Comparison of ENCODE assay signal across 9 cellular contexts in genomic region chr6:16803294-16804006, GRCh38. TPM values are rescaled to one million over a fixed set of nuclear protein-coding genes. Genes with fewer than 3 reads are reported as not detected.
DNase-seq lines count a peak whose midpoint lies in the region; ATAC-seq and TF ChIP-seq lines count a peak whose summit lies in the region.
"Had no signal": no experiment of that assay in that cellular context is flagged by ENCODE, and none has a peak within 500 bp of the region (broad histone marks: within the 10 kb centered on the region; RNA-seq: fewer than 3 reads in every experiment).

No MANE protein-coding gene starts in this region.

- DNase-seq in BE2C: peak; percentile 83
- peak; percentile 94 for DNase-seq in astrocyte of the hippocampus (ENCODE audit: low read depth, low spot score)
- DNase-seq in heart right ventricle: peak; percentile 34 to 69
- no peak for DNase-seq in GDM1 (lab: John Stamatoyannopoulos, UW)
- no peak for DNase-seq in activated naive CD4-positive, alpha-beta T cell treated with anti-CD3 and anti-CD28 coated beads, Interleukin-2, amount 10 ng/mL, durations not matched to agents 7 days and 5 days
- DNase-seq: NK-92 treated with Interleukin-12 subunit alpha and Interleukin-12 subunit beta, amount 100 ng/mL, for 24 hours had no signal

- H4K20me1 ChIP-seq in neural cell (ENCODE audit: insufficient read depth): no peaks in the 10 kb centered on the region

- H3K27me3 ChIP-seq in BE2C (no peaks in the 10 kb centered on the region), heart right ventricle (no peaks in the 10 kb centered on the region), neural cell (ENCODE audit: insufficient read depth, low read depth, low read length) (no peaks in the 10 kb centered on the region)

- no peaks in the 10 kb centered on the region for H3K9me3 Mint-ChIP-seq in activated naive CD4-positive, alpha-beta T cell treated with anti-CD3 and anti-CD28 coated beads, Interleukin-2, amount 10 ng/mL, durations not matched to agents 7 days and 5 days

- H3K27ac ChIP-seq in heart right ventricle: peak overlapping the region; percentile 12 to 87 (median 81)
- peak overlapping the region; percentile 99 for H3K27ac ChIP-seq in neural cell (ENCODE audit: low read length)

- CTCF ChIA-PET in activated naive CD4-positive, alpha-beta T cell treated with anti-CD3 and anti-CD28 coated beads, Interleukin-2, amount 10 ng/mL, durations not matched to agents 7 days and 5 days (lab: Charles Lee): no interaction called here

- H3K36me3 ChIP-seq in BE2C: no peaks in the 10 kb centered on the region
- H3K36me3 ChIP-seq in heart right ventricle: no peaks in the 10 kb centered on the region
- no peaks in the 10 kb centered on the region for H3K36me3 ChIP-seq in neural cell (ENCODE audit: insufficient read depth, low read length)

- ATAC-seq in heart right ventricle: peak; percentile 80 to 93 (median 90)
- ATAC-seq in GM18858 (IDR thresholded peaks at IDR 0.05; ENCODE audit: unreplicated experiment): no peak
- no peak for ATAC-seq in HG03354 (IDR thresholded peaks at IDR 0.05; ENCODE audit: poor library complexity, severe bottlenecking, unreplicated experiment)

- H3K4me1 ChIP-seq in BE2C: peaks cover 9% of the 10 kb centered on the region
- H3K4me1 ChIP-seq in heart right ventricle: peaks cover 3 to 69% (median 51%) of the 10 kb centered on the region in 9 donors

- TF ChIP-seq RAD21 in neural cell (conservative IDR thresholded peaks at IDR 0.05): peak; percentile 79

- H3F3A ChIP-seq in neural cell (ENCODE audit: insufficient read depth, low read length, poor library complexity, severe bottlenecking): peaks cover 3% of the 10 kb centered on the region

- no peak for TF ChIP-seq EP300 in neural cell (conservative IDR thresholded peaks at IDR 0.05; ENCODE audit: poor library complexity, severe bottlenecking)

- no peaks in the 10 kb centered on the region for H3K4me1 Mint-ChIP-seq in activated naive CD4-positive, alpha-beta T cell treated with anti-CD3 and anti-CD28 coated beads, Interleukin-2, amount 10 ng/mL, durations not matched to agents 7 days and 5 days

- H3K27ac Mint-ChIP-seq in activated naive CD4-positive, alpha-beta T cell treated with anti-CD3 and anti-CD28 coated beads, Interleukin-2, amount 10 ng/mL, durations not matched to agents 7 days and 5 days: no peak overlapping the region

- peak; percentile 15; the same call in 1 of the 2 replicates for TF ChIP-seq CTCF in BE2C (IDR thresholded peaks at IDR 0.05; ENCODE audit: low read depth, low read length)
- peak in 2 of 9 donors; percentile 18 to 23 for TF ChIP-seq CTCF in heart right ventricle (IDR thresholded peaks at IDR 0.05)
- TF ChIP-seq CTCF in neural cell (IDR thresholded peaks at IDR 0.05; ENCODE audit: poor library complexity, severe bottlenecking): peak; percentile 71

- no peak overlapping the region for H3K4me3 Mint-ChIP-seq in activated naive CD4-positive, alpha-beta T cell treated with anti-CD3 and anti-CD28 coated beads, Interleukin-2, amount 10 ng/mL, durations not matched to agents 7 days and 5 days

- H3K36me3 Mint-ChIP-seq in activated naive CD4-positive, alpha-beta T cell treated with anti-CD3 and anti-CD28 coated beads, Interleukin-2, amount 10 ng/mL, durations not matched to agents 7 days and 5 days: no peaks in the 10 kb centered on the region

- intact Hi-C loops in heart right ventricle (cut with DNase I): loop anchor here in 2 of 10 donors (10.0 kb wide), 2 partner anchors 161 to 281 kb away; no protein-coding TSS in a partner anchor

- H3K9ac ChIP-seq in neural cell (ENCODE audit: low read length): peak overlapping the region; percentile 96

- no peaks in the 10 kb centered on the region for H3K9me2 ChIP-seq in neural cell (ENCODE audit: insufficient read depth, low read length)

- peak overlapping the region; percentile 3 for H2AFZ ChIP-seq in neural cell (ENCODE audit: low read depth, low read length)

- WGBS in heart right ventricle, 2 donors: 12 to 28% methylated on average over 21 of the region's 21 CpGs

- no peaks in the 10 kb centered on the region for H3K27me3 Mint-ChIP-seq in activated naive CD4-positive, alpha-beta T cell treated with anti-CD3 and anti-CD28 coated beads, Interleukin-2, amount 10 ng/mL, durations not matched to agents 7 days and 5 days

- H3K4me3 ChIP-seq in BE2C (ENCODE audit: low read depth, low read length): peak overlapping the region; percentile 53
- peak overlapping the region in 8 of 10 donors; percentile 17 to 49 (median 44) for H3K4me3 ChIP-seq in heart right ventricle
- H3K4me3 ChIP-seq in neural cell (ENCODE audit: low read length): peak overlapping the region; percentile 68

- H3K4me2 ChIP-seq in neural cell (ENCODE audit: low read length): peak overlapping the region; percentile 60

- H3K79me2 ChIP-seq in neural cell (replicated peaks; ENCODE audit: insufficient read depth, low read length): no peaks in the 10 kb centered on the region

- no peaks in the 10 kb centered on the region for H3K9me3 ChIP-seq in BE2C
- no peaks in the 10 kb centered on the region for H3K9me3 ChIP-seq in heart right ventricle
- no peaks in the 10 kb centered on the region for H3K9me3 ChIP-seq in neural cell (ENCODE audit: low read length)

TF ChIP-seq in neural cell, 6 proteins besides CTCF, POLR2A, EP300 and RAD21:
- TF ChIP-seq SMC3 (conservative IDR thresholded peaks at IDR 0.05; ENCODE audit: poor library complexity) (peak; percentile 70), MXI1 (conservative IDR thresholded peaks at IDR 0.05; ENCODE audit: poor library complexity, severe bottlenecking) (peak; percentile 82), TAF1 (IDR thresholded peaks at IDR 0.05; ENCODE audit: low read depth) (peak; percentile 84), EZH2 (IDR thresholded peaks at IDR 0.05; ENCODE audit: borderline replicate concordance, insufficient read depth, low read length, poor library complexity, severe bottlenecking) (no peak), POLR2AphosphoS5 (IDR thresholded peaks at IDR 0.05) (peak; percentile 93), REST (IDR thresholded peaks at IDR 0.05; ENCODE audit: borderline replicate concordance) (peak; percentile 89)

RNA-seq across cellular contexts. Expression of gene ATXN1, which starts 42.2 kb away (rescaled TPM):
- 2.3 TPM for polyA plus RNA-seq in BE2C (2012; ENCODE audit: insufficient read depth, insufficient read length, low read depth)
- total RNA-seq in heart right ventricle: 10 to 100 TPM; 26.8 to 46.5 (median 41.1) TPM
- polyA plus RNA-seq in heart right ventricle (1 to 10 TPM; 4.1 to 7.5 TPM), neural cell (23.6 and 28.2 TPM in 2 replicates)
- polyA minus RNA-seq in neural cell: 103 and 128 TPM in 2 replicates

Comparison
In these comparisons a context has a peak if more than half of its experiments do, and no peak if none do; other contexts are left out.
1. DNase-seq: peak in BE2C (single experiment), astrocyte of the hippocampus (single experiment) and heart right ventricle (2 of 2); none in GDM1 (single experiment) and activated naive CD4-positive, alpha-beta T cell treated with anti-CD3 and anti-CD28 coated beads, Interleukin-2, amount 10 ng/mL, durations not matched to agents 7 days and 5 days (single experiment).
2. ATAC-seq: peak in heart right ventricle (8 of 8); none in GM18858 (single experiment) and HG03354 (single experiment).
3. Peak in every context shown above with its lines, with median percentiles within 50 percentile points of each other: H3K4me3 ChIP-seq.